8 cellular contexts compared by ENCODE assay signal in genomic region chr11:2699185-2699530, GRCh38. TPM values are rescaled to one million over a fixed set of nuclear protein-coding genes. Genes with fewer than 3 reads are reported as not detected.
DNase-seq lines count a peak whose midpoint lies in the region; ATAC-seq and TF ChIP-seq lines count a peak whose summit lies in the region.

No MANE protein-coding gene starts in this region.

- no peak for DNase-seq in AG09309 (ENCODE audit: low read depth)
- DNase-seq in HFF-Myc (ENCODE audit: extremely low read depth, low read depth), result no peak
- no peak for DNase-seq in activated T-helper 1 cell treated with anti-CD3 and anti-CD28 coated beads, Interleukin-12 subunit alpha, Interleukin-12 subunit beta, Interleukin-2, Interleukin-4 antibody, amounts not matched to agents 30 ng/mL and 10 ng/mL and 1 ng/mL, durations not matched to agents 14 hours and 24 hours and 36 hours (ENCODE audit: low spot score)
- no peak for DNase-seq in hepatocyte (ENCODE audit: low spot score)
- DNase-seq in NCI-H2171 (lab: John Stamatoyannopoulos, UW), result no peak
- no peak for DNase-seq in DMS153 treated with DMSO at 0.1 percent for 48 hours (lab: John Stamatoyannopoulos, UW; ENCODE audit: unreplicated experiment)

- no peaks in the 10 kb centered on the region for H3K9me3 ChIP-seq in hepatocyte (ENCODE audit: low read depth)

- 33% methylated on average over 29 of the region's 31 CpGs for WGBS in hepatocyte (ENCODE audit: low lambda C conversion rate, missing lambda C conversion rate)

- no peaks in the 10 kb centered on the region for H3K36me3 ChIP-seq in hepatocyte (replicated peaks; ENCODE audit: insufficient read depth, low read depth)

- H4K20me1 ChIP-seq in hepatocyte (ENCODE audit: insufficient read depth, poor library complexity, severe bottlenecking), result peaks cover 53% of the 10 kb centered on the region

- H3K4me3 Mint-ChIP-seq in activated T-helper 1 cell treated with anti-CD3 and anti-CD28 coated beads, Interleukin-12 subunit alpha, Interleukin-12 subunit beta, Interleukin-2, Interleukin-4 antibody, amounts not matched to agents 30 ng/mL and 10 ng/mL and 1 ng/mL, durations not matched to agents 14 hours and 24 hours and 36 hours, result peak overlapping the region; percentile 88

- TF ChIP-seq CTCF in AG09309 (IDR thresholded peaks at IDR 0.05; ENCODE audit: control insufficient read depth, insufficient read depth, low read depth, low read length, missing control alignments) (no peak), HFF-Myc (IDR thresholded peaks at IDR 0.05; ENCODE audit: low read depth, low read length, missing control alignments) (no peak), hepatocyte (IDR thresholded peaks at IDR 0.05; ENCODE audit: poor library complexity) (no peak)

- no peak overlapping the region for H2AFZ ChIP-seq in hepatocyte

- peak overlapping the region; percentile 74 for H3K27ac Mint-ChIP-seq in activated T-helper 1 cell treated with anti-CD3 and anti-CD28 coated beads, Interleukin-12 subunit alpha, Interleukin-12 subunit beta, Interleukin-2, Interleukin-4 antibody, amounts not matched to agents 30 ng/mL and 10 ng/mL and 1 ng/mL, durations not matched to agents 14 hours and 24 hours and 36 hours

- peaks cover 40% of the 10 kb centered on the region for H3K4me1 ChIP-seq in hepatocyte (ENCODE audit: insufficient read depth)

- no peaks in the 10 kb centered on the region for H3K27me3 ChIP-seq in hepatocyte

- H3K79me2 ChIP-seq in hepatocyte, result peaks cover 55% of the 10 kb centered on the region

- peaks cover 6% of the 10 kb centered on the region for H3K36me3 Mint-ChIP-seq in activated T-helper 1 cell treated with anti-CD3 and anti-CD28 coated beads, Interleukin-12 subunit alpha, Interleukin-12 subunit beta, Interleukin-2, Interleukin-4 antibody, amounts not matched to agents 30 ng/mL and 10 ng/mL and 1 ng/mL, durations not matched to agents 14 hours and 24 hours and 36 hours (ENCODE audit: low read depth)

- peak overlapping the region; percentile 79 for H3K27ac ChIP-seq in hepatocyte
- H3K27ac ChIP-seq in skin epidermis, result peak overlapping the region in 20 of 21 experiments; percentile 54 to 93 (median 85)

- peaks cover 11% of the 10 kb centered on the region for H3K4me1 Mint-ChIP-seq in activated T-helper 1 cell treated with anti-CD3 and anti-CD28 coated beads, Interleukin-12 subunit alpha, Interleukin-12 subunit beta, Interleukin-2, Interleukin-4 antibody, amounts not matched to agents 30 ng/mL and 10 ng/mL and 1 ng/mL, durations not matched to agents 14 hours and 24 hours and 36 hours (ENCODE audit: low read depth)

- intact Hi-C loops in activated T-helper 1 cell treated with anti-CD3 and anti-CD28 coated beads, Interleukin-12 subunit alpha, Interleukin-12 subunit beta, Interleukin-2, Interleukin-4 antibody, amounts not matched to agents 30 ng/mL and 10 ng/mL and 1 ng/mL, durations not matched to agents 14 hours and 24 hours and 36 hours (cut with micrococcal nuclease), result loop anchor here (5.0 kb wide), 1 partner anchor 167 kb away; no protein-coding TSS in a partner anchor

- H3K9me3 Mint-ChIP-seq in activated T-helper 1 cell treated with anti-CD3 and anti-CD28 coated beads, Interleukin-12 subunit alpha, Interleukin-12 subunit beta, Interleukin-2, Interleukin-4 antibody, amounts not matched to agents 30 ng/mL and 10 ng/mL and 1 ng/mL, durations not matched to agents 14 hours and 24 hours and 36 hours, result no peaks in the 10 kb centered on the region

- no peaks in the 10 kb centered on the region for H3K9me2 ChIP-seq in hepatocyte (replicated peaks; ENCODE audit: insufficient read depth)

- H3K4me2 ChIP-seq in hepatocyte, result peak overlapping the region; percentile 74

- ATAC-seq in GM18909 (IDR thresholded peaks at IDR 0.05; ENCODE audit: poor library complexity, unreplicated experiment), result no peak

- H3K4me3 ChIP-seq in AG09309 (ENCODE audit: control insufficient read depth, low read depth, low read length), result peak overlapping the region; percentile 78
- H3K4me3 ChIP-seq in HFF-Myc (replicated peaks; ENCODE audit: low read depth, low read length), result peak overlapping the region; percentile 56
- H3K4me3 ChIP-seq in hepatocyte, result peak overlapping the region; percentile 69
- peak overlapping the region; percentile 53 to 68 (median 62) for H3K4me3 ChIP-seq in skin epidermis

- H3K27me3 Mint-ChIP-seq in activated T-helper 1 cell treated with anti-CD3 and anti-CD28 coated beads, Interleukin-12 subunit alpha, Interleukin-12 subunit beta, Interleukin-2, Interleukin-4 antibody, amounts not matched to agents 30 ng/mL and 10 ng/mL and 1 ng/mL, durations not matched to agents 14 hours and 24 hours and 36 hours (ENCODE audit: insufficient read depth), result peaks cover 2% of the 10 kb centered on the region

RNA-seq across cellular contexts. Expression of gene KCNQ1OT1, which starts 0.6 kb away (rescaled TPM):
- 0.66 and 0.67 TPM in 2 replicates for total RNA-seq in activated T-helper 1 cell treated with anti-CD3 and anti-CD28 coated beads, Interleukin-12 subunit alpha, Interleukin-12 subunit beta, Interleukin-2, Interleukin-4 antibody, amounts not matched to agents 30 ng/mL and 10 ng/mL and 1 ng/mL, durations not matched to agents 14 hours and 24 hours and 36 hours
- 6.6 and 7.9 TPM in 2 replicates for total RNA-seq in hepatocyte
- polyA plus RNA-seq in hepatocyte, result 3.1 and 4.0 TPM in 2 replicates
